ENCODE assay signal across 14 cellular contexts in the genomic region with DNA sequence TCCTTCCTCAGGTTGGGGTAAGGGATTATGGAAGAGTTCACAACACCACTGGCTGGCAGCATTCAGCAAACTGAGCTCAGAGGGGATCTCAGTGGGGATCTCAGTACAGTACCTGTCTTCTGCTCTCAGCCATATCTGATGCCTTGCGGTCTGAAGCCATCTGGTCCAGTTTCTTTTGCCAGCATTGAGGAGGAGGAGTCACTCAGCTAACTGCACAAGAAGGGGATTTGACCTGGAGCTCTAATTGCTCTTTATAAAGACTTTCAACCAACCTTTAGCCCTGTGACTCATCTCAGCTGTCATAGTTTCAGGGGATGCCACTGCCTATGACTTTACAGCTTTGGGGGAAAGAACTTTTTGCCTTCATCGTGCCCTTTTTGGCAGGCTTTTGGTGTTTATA.
DNase-seq lines count a peak whose midpoint lies in the region; ATAC-seq and FAIRE-seq lines count a peak whose summit lies in the region.
"Had no signal": no experiment of that assay in that cellular context is flagged by ENCODE, and none has a peak within 500 bp of the region (broad histone marks: within the 10 kb centered on the region; RNA-seq: fewer than 3 reads in every experiment).

No MANE protein-coding gene starts in this region.

- peaks cover 42% of the 10 kb centered on the region for H3K27me3 Mint-ChIP-seq in stimulated activated naive CD8-positive, alpha-beta T cell treated with anti-CD3 and anti-CD28 coated beads, Interleukin-15, amount 100 ng/mL, for 72 hours
- peaks cover 2 to 14% of the 10 kb centered on the region in 2 donors for H3K27me3 Mint-ChIP-seq in stimulated activated naive B cell treated with anti-CD40 and anti-IgM and Interleukin-4, amounts not matched to agents 10 μg/mL and 1 μg/mL and 100 μg/mL, for 72 hours

- DNase-seq in stimulated activated naive CD8-positive, alpha-beta T cell treated with anti-CD3 and anti-CD28 coated beads, Interleukin-15, Interleukin-2, amounts not matched to agents 100 U/mL and 50 U/mL, for 24 hours, result no peak
- no peak for DNase-seq in stimulated activated naive CD8-positive, alpha-beta T cell treated with anti-CD3 and anti-CD28 coated beads, Interleukin-15, amount 100 ng/mL, for 72 hours
- peak; percentile 36 to 89 for DNase-seq in NCI-H524 (lab: John Stamatoyannopoulos, UW)
- DNase-seq in cerebellar cortex (ENCODE audit: low spot score), result peak; percentile 90
- DNase-seq in urothelium cell line (ENCODE audit: low spot score), result no peak
- no peak for DNase-seq in superior temporal gyrus (ENCODE audit: extremely low spot score)
- no peak for DNase-seq in stimulated activated naive B cell treated with anti-CD40 and anti-IgM and Interleukin-4, amounts not matched to agents 10 μg/mL and 1 μg/mL and 100 μg/mL, for 72 hours
- DNase-seq: DMS153, NCI-H1048, NCI-H187, NCI-H510A treated with DMSO at 0.1 percent for 48 hours had no signal

- H3K4me1 Mint-ChIP-seq in stimulated activated naive CD8-positive, alpha-beta T cell treated with anti-CD3 and anti-CD28 coated beads, Interleukin-15, amount 100 ng/mL, for 72 hours, result no peaks in the 10 kb centered on the region
- no peaks in the 10 kb centered on the region for H3K4me1 Mint-ChIP-seq in stimulated activated naive B cell treated with anti-CD40 and anti-IgM and Interleukin-4, amounts not matched to agents 10 μg/mL and 1 μg/mL and 100 μg/mL, for 72 hours

- peak; percentile 42 for FAIRE-seq in urothelium cell line (lab: Jason Lieb, UNC)
- FAIRE-seq: GM18507 had no signal

- H3K27ac Mint-ChIP-seq in stimulated activated naive CD8-positive, alpha-beta T cell treated with anti-CD3 and anti-CD28 coated beads, Interleukin-15, amount 100 ng/mL, for 72 hours, result no peak overlapping the region
- no peak overlapping the region for H3K27ac Mint-ChIP-seq in stimulated activated naive B cell treated with anti-CD40 and anti-IgM and Interleukin-4, amounts not matched to agents 10 μg/mL and 1 μg/mL and 100 μg/mL, for 72 hours

- H3K9me3 Mint-ChIP-seq in stimulated activated naive CD8-positive, alpha-beta T cell treated with anti-CD3 and anti-CD28 coated beads, Interleukin-15, amount 100 ng/mL, for 72 hours, result no peaks in the 10 kb centered on the region
- H3K9me3 Mint-ChIP-seq in stimulated activated naive B cell treated with anti-CD40 and anti-IgM and Interleukin-4, amounts not matched to agents 10 μg/mL and 1 μg/mL and 100 μg/mL, for 72 hours, result peaks cover 3 to 9% of the 10 kb centered on the region in 2 donors

- H3K36me3 Mint-ChIP-seq in stimulated activated naive B cell treated with anti-CD40 and anti-IgM and Interleukin-4, amounts not matched to agents 10 μg/mL and 1 μg/mL and 100 μg/mL, for 72 hours, result no peaks in the 10 kb centered on the region

- ATAC-seq in stimulated activated naive CD8-positive, alpha-beta T cell treated with anti-CD3 and anti-CD28 coated beads, Interleukin-15, Interleukin-2, amounts not matched to agents 100 U/mL and 50 U/mL, for 24 hours, result peak; percentile 28
- no peak for ATAC-seq in stimulated activated naive CD8-positive, alpha-beta T cell treated with anti-CD3 and anti-CD28 coated beads, Interleukin-15, amount 100 ng/mL, for 72 hours
- ATAC-seq in stimulated activated naive B cell treated with anti-CD40 and anti-IgM and Interleukin-4, amounts not matched to agents 10 μg/mL and 1 μg/mL and 100 μg/mL, for 72 hours (replicated peaks), result no peak
- ATAC-seq in GM21515 (IDR thresholded peaks at IDR 0.05; ENCODE audit: unreplicated experiment), result no peak
- ATAC-seq: HCT116 had no signal

- no peak overlapping the region for H3K4me3 Mint-ChIP-seq in stimulated activated naive CD8-positive, alpha-beta T cell treated with anti-CD3 and anti-CD28 coated beads, Interleukin-15, amount 100 ng/mL, for 72 hours
- H3K4me3 Mint-ChIP-seq in stimulated activated naive B cell treated with anti-CD40 and anti-IgM and Interleukin-4, amounts not matched to agents 10 μg/mL and 1 μg/mL and 100 μg/mL, for 72 hours, result no peak overlapping the region

Comparison
In these comparisons a context has a peak if more than half of its experiments do, and no peak if none do; other contexts are left out.
1. DNase-seq: peak in NCI-H524 (2 of 2) and cerebellar cortex (single experiment); none in stimulated activated naive CD8-positive, alpha-beta T cell treated with anti-CD3 and anti-CD28 coated beads, Interleukin-15, Interleukin-2, amounts not matched to agents 100 U/mL and 50 U/mL, for 24 hours (single experiment), stimulated activated naive CD8-positive, alpha-beta T cell treated with anti-CD3 and anti-CD28 coated beads, Interleukin-15, amount 100 ng/mL, for 72 hours (0 of 2), urothelium cell line (single experiment), superior temporal gyrus (single experiment) and stimulated activated naive B cell treated with anti-CD40 and anti-IgM and Interleukin-4, amounts not matched to agents 10 μg/mL and 1 μg/mL and 100 μg/mL, for 72 hours (single experiment).